Comparison of ENCODE assay signal across 21 cellular contexts in genomic region chr18:28124239-28125029, GRCh38. TPM values are rescaled to one million over a fixed set of nuclear protein-coding genes. Genes with fewer than 3 reads are reported as not detected.
A peak's percentile ranks its signal among the peaks of the same experiment; 100 is the strongest.
DNase-seq lines count a peak whose midpoint lies in the region; TF ChIP-seq lines count a peak whose summit lies in the region.
"Had no signal": no experiment of that assay in that cellular context is flagged by ENCODE, and none has a peak within 500 bp of the region (broad histone marks: within the 10 kb centered on the region; RNA-seq: fewer than 3 reads in every experiment).

No MANE protein-coding gene starts in this region.

- no peak overlapping the region for H2BK15ac ChIP-seq in mesenchymal stem cell (ENCODE audit: low read depth, poor library complexity, severe bottlenecking)
- no peak overlapping the region for H2BK15ac ChIP-seq in mesendoderm (replicated peaks; ENCODE audit: low read depth)

- intact Hi-C loops in dorsolateral prefrontal cortex (cut with DNase I), result loop anchor here in 1 of 2 donors (5.0 kb wide), 1 partner anchor 37 kb away; no protein-coding TSS in a partner anchor

- H2AK5ac ChIP-seq in mesenchymal stem cell (ENCODE audit: low read length, severe bottlenecking), result no peak overlapping the region
- H2AK5ac ChIP-seq in mesendoderm (ENCODE audit: low read length), result no peak overlapping the region

- H4K8ac ChIP-seq in mesenchymal stem cell (ENCODE audit: low read length), result no peak overlapping the region
- no peak overlapping the region for H4K8ac ChIP-seq in mesendoderm (ENCODE audit: low read depth, low read length)

- H3K36me3 ChIP-seq in ACC112 (ENCODE audit: insufficient read depth, low read length) (no peaks in the 10 kb centered on the region), OCI-LY3 (replicated peaks; ENCODE audit: low read depth, low read length) (no peaks in the 10 kb centered on the region), mesenchymal stem cell (ENCODE audit: control insufficient read depth in 1 of 2, insufficient read depth in 2 of 2, low read depth in 1 of 2, low read length in 2 of 2) (no peaks in the 10 kb centered on the region), mesendoderm (ENCODE audit: control insufficient read depth, insufficient read depth, low read length) (no peaks in the 10 kb centered on the region)
- H3K36me3 ChIP-seq: thoracic aorta had no signal

- H3K4me1 ChIP-seq in ACC112 (ENCODE audit: control insufficient read depth, insufficient read depth, low read length, unreplicated experiment) (peaks cover 35% of the 10 kb centered on the region), OCI-LY3 (ENCODE audit: low read length) (peaks cover 16% of the 10 kb centered on the region), mesenchymal stem cell (ENCODE audit: control insufficient read depth, insufficient read depth, low read depth, low read length) (peaks cover 6% of the 10 kb centered on the region), mesendoderm (ENCODE audit: control insufficient read depth, low read depth, low read length) (no peaks in the 10 kb centered on the region)

- H3K23ac ChIP-seq in mesenchymal stem cell (ENCODE audit: low read length in 2 of 2) (no peak overlapping the region), mesendoderm (ENCODE audit: low read length) (no peak overlapping the region)

- H3K14ac ChIP-seq in mesenchymal stem cell (ENCODE audit: low read length in 2 of 2), result no peak overlapping the region

- WGBS in mesenchymal stem cell, result 100% methylated on average over 2 of the region's 4 CpGs
- WGBS in mesendoderm (ENCODE audit: extremely low coverage, insufficient coverage, low lambda C conversion rate), result no CpG with 5 or more reads among the region's 4 CpGs

- no peak for DNase-seq in dorsolateral prefrontal cortex
- DNase-seq in mesenchymal stem cell, result no peak
- no peak for DNase-seq in NCI-H774 (lab: John Stamatoyannopoulos, UW)
- DNase-seq in hippocampal formation (lab: John Stamatoyannopoulos, UW), result no peak
- DNase-seq in NCI-H2107 treated with DMSO at 0.1 percent for 48 hours (lab: John Stamatoyannopoulos, UW; ENCODE audit: unreplicated experiment), result no peak
- no peak for DNase-seq in mesendoderm
- DNase-seq: activated CD4-positive, alpha-beta memory T cell treated with anti-CD3 and anti-CD28 coated beads, Interleukin-2, amount 10 ng/mL, durations not matched to agents 7 days and 5 days; activated CD4-positive, CD25-positive, alpha-beta regulatory T cell; activated naive CD4-positive, alpha-beta T cell treated with anti-CD3 and anti-CD28 coated beads, Interleukin-2, amount 50 U/mL, for 16 hours; activated T-cell treated with anti-CD3 and anti-CD28 coated beads, Interleukin-2, amount 50 U/mL, for 24 hours; body of pancreas; CD4-positive, alpha-beta T cell; H9; naive thymus-derived CD8-positive, alpha-beta T cell; NCI-H1417 treated with DMSO at 0.1 percent for 48 hours; NCI-H82; T-helper 9 cell had no signal

- peak overlapping the region; percentile 35 for H3K9ac ChIP-seq in OCI-LY3 (ENCODE audit: low read length)
- H3K9ac ChIP-seq in mesenchymal stem cell (ENCODE audit: low read length), result peak overlapping the region; percentile 55
- H3K9ac ChIP-seq in mesendoderm (ENCODE audit: low read length), result no peak overlapping the region

- H4K91ac ChIP-seq in mesenchymal stem cell (ENCODE audit: low read length), result no peak overlapping the region

- H3K4me3 ChIP-seq in ACC112 (ENCODE audit: low read depth, low read length) (peak overlapping the region; percentile 62), OCI-LY3 (ENCODE audit: low read length) (peak overlapping the region; percentile 48), dorsolateral prefrontal cortex (peak overlapping the region in 50 of 59 donors; percentile 0 to 57 (median 28)), mesenchymal stem cell (ENCODE audit: insufficient read depth in 1 of 2, low read depth in 1 of 2, low read length in 2 of 2) (no peak overlapping the region), mesendoderm (ENCODE audit: low read length) (no peak overlapping the region)
- H3K4me3 ChIP-seq: body of pancreas, SK-N-MC had no signal

- H3K4me2 ChIP-seq in OCI-LY3 (ENCODE audit: low read length), result peak overlapping the region; percentile 70
- no peak overlapping the region for H3K4me2 ChIP-seq in mesenchymal stem cell (ENCODE audit: low read length, poor library complexity, severe bottlenecking)
- no peak overlapping the region for H3K4me2 ChIP-seq in mesendoderm (ENCODE audit: low read length)

- H2AFZ ChIP-seq in ACC112 (ENCODE audit: low read length, unreplicated experiment), result peak overlapping the region; percentile 47
- peak overlapping the region; percentile 58 for H2AFZ ChIP-seq in OCI-LY3 (ENCODE audit: low read depth, low read length)
- H2AFZ ChIP-seq in mesenchymal stem cell (ENCODE audit: low read depth, low read length), result no peak overlapping the region

- no peak overlapping the region for H3K56ac ChIP-seq in mesendoderm (ENCODE audit: low read length)

- no peak overlapping the region for H2BK5ac ChIP-seq in mesenchymal stem cell (ENCODE audit: low read depth, low read length, poor library complexity, severe bottlenecking)
- H2BK5ac ChIP-seq in mesendoderm (ENCODE audit: low read length), result no peak overlapping the region

- H3K79me2 ChIP-seq in ACC112 (ENCODE audit: control insufficient read depth, insufficient read depth, low read length, unreplicated experiment) (peaks cover 41% of the 10 kb centered on the region), OCI-LY3 (ENCODE audit: low read length) (no peaks in the 10 kb centered on the region), mesendoderm (ENCODE audit: control insufficient read depth, insufficient read depth, low read length) (peaks cover 31% of the 10 kb centered on the region)

- H3K18ac ChIP-seq in mesenchymal stem cell (ENCODE audit: low read depth in 1 of 2, low read length in 2 of 2) (no peak overlapping the region), mesendoderm (ENCODE audit: low read length) (no peak overlapping the region)

- H3K27ac ChIP-seq in ACC112 (ENCODE audit: low read depth, low read length), result peak overlapping the region; percentile 41
- no peak overlapping the region for H3K27ac ChIP-seq in OCI-LY3 (ENCODE audit: low read length)
- H3K27ac ChIP-seq in dorsolateral prefrontal cortex, result peak overlapping the region in 36 of 59 donors; percentile 1 to 78 (median 44)
- H3K27ac ChIP-seq in mesenchymal stem cell (ENCODE audit: low read length, poor library complexity, severe bottlenecking), result no peak overlapping the region
- H3K27ac ChIP-seq in mesendoderm (ENCODE audit: low read depth, low read length), result no peak overlapping the region
- H3K27ac ChIP-seq: body of pancreas, SK-N-MC, thoracic aorta had no signal

- H3K4ac ChIP-seq in mesenchymal stem cell (ENCODE audit: low read depth in 1 of 2, low read length in 2 of 2) (no peak overlapping the region), mesendoderm (ENCODE audit: low read depth, low read length) (no peak overlapping the region)

- peaks cover 12% of the 10 kb centered on the region for H3K79me1 ChIP-seq in mesenchymal stem cell (replicated peaks; ENCODE audit: low read length, poor library complexity, severe bottlenecking)
- H3K79me1 ChIP-seq in mesendoderm (ENCODE audit: low read length), result peaks cover 21% of the 10 kb centered on the region

- H3K27me3 ChIP-seq in ACC112 (ENCODE audit: insufficient read depth, low read length), result no peaks in the 10 kb centered on the region
- no peaks in the 10 kb centered on the region for H3K27me3 ChIP-seq in OCI-LY3 (ENCODE audit: low read depth, low read length)
- no peaks in the 10 kb centered on the region for H3K27me3 ChIP-seq in dorsolateral prefrontal cortex
- H3K27me3 ChIP-seq in mesenchymal stem cell (ENCODE audit: control insufficient read depth in 1 of 2, insufficient read depth in 1 of 2, low read length in 2 of 2), result no peaks in the 10 kb centered on the region
- no peaks in the 10 kb centered on the region for H3K27me3 ChIP-seq in mesendoderm (ENCODE audit: insufficient read depth, low read length, poor library complexity)
- H3K27me3 ChIP-seq: body of pancreas had no signal

- TF ChIP-seq CTCF in OCI-LY3 (IDR thresholded peaks at IDR 0.05; ENCODE audit: low read depth, low read length) (no peak), dorsolateral prefrontal cortex (IDR thresholded peaks at IDR 0.05 in 54 of 56, conservative IDR thresholded peaks at IDR 0.05 in 2 of 56; ENCODE audit: low read depth in 1 of 56, partially characterized antibody in 56 of 56) (no peak)

- H2BK12ac ChIP-seq in mesenchymal stem cell (ENCODE audit: low read length in 2 of 2), result no peak overlapping the region

- H2BK120ac ChIP-seq in mesenchymal stem cell (ENCODE audit: low read depth, low read length) (no peak overlapping the region), mesendoderm (ENCODE audit: low read depth, low read length) (no peak overlapping the region)

- H3K9me3 ChIP-seq in OCI-LY3 (ENCODE audit: insufficient read depth, low read length), result no peaks in the 10 kb centered on the region
- H3K9me3 ChIP-seq in mesenchymal stem cell (ENCODE audit: control insufficient read depth, low read length), result no peaks in the 10 kb centered on the region
- H3K9me3 ChIP-seq: body of pancreas, thoracic aorta had no signal

- no peak overlapping the region for H4K5ac ChIP-seq in mesendoderm (ENCODE audit: low read length)

- no peaks in the 10 kb centered on the region for H4K20me1 ChIP-seq in OCI-LY3 (ENCODE audit: insufficient read depth, low read length)

RNA-seq across cellular contexts. Expression of gene CDH2, which starts 52.5 kb away (rescaled TPM):
- total RNA-seq in dorsolateral prefrontal cortex, result 100 to 1,000 TPM in 8 of 120 experiments, 10 to 100 TPM in 112; 44.8 to 109 (median 82.2) TPM
- polyA plus RNA-seq in mesenchymal stem cell (2013, experiment 1 of 2), result 34.9 TPM
- polyA plus RNA-seq in mesenchymal stem cell (2013, experiment 2 of 2), result 34.7 TPM
- 82.8 TPM for polyA plus RNA-seq in mesendoderm (2013, experiment 1 of 2)
- 80.1 TPM for polyA plus RNA-seq in mesendoderm (2013, experiment 2 of 2)
- total RNA-seq: activated CD4-positive, alpha-beta memory T cell treated with anti-CD3 and anti-CD28 coated beads, Interleukin-2, amount 10 ng/mL, durations not matched to agents 7 days and 5 days; CD4-positive, alpha-beta T cell; naive thymus-derived CD8-positive, alpha-beta T cell had no signal
- polyA plus RNA-seq: naive thymus-derived CD8-positive, alpha-beta T cell had no signal

Comparison
In these comparisons a context has a peak if more than half of its experiments do, and no peak if none do; other contexts are left out.
1. H3K27ac ChIP-seq: peak in ACC112 (single experiment) and dorsolateral prefrontal cortex (36 of 59); none in OCI-LY3 (single experiment), mesenchymal stem cell (single experiment) and mesendoderm (single experiment).
2. H3K4me3 ChIP-seq: peak in ACC112 (single experiment), OCI-LY3 (single experiment) and dorsolateral prefrontal cortex (50 of 59); none in mesenchymal stem cell (0 of 2) and mesendoderm (single experiment).